11 cellular contexts compared by ENCODE assay signal in the genomic region with DNA sequence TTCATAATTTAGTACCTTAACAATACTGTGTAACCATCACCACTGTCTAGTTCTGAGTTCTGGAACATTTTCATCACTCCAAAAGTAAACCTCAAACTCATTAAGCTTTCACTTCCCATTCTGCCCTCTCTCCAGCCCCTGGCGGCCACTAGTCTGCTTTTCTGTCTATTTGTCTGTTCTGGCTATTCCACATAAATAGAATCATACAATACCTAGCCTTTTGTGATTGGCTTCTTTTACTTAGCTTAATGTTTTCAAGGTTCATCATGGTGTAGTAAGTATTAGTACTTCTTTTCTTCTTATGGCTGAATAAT.
DNase-seq lines count a peak whose midpoint lies in the region; ATAC-seq, FAIRE-seq and TF ChIP-seq lines count a peak whose summit lies in the region.
"Had no signal": no experiment of that assay in that cellular context is flagged by ENCODE, and none has a peak within 500 bp of the region (broad histone marks: within the 10 kb centered on the region; RNA-seq: fewer than 3 reads in every experiment).

No MANE protein-coding gene starts in this region.

- H3K36me3 ChIP-seq in GM23338 (ENCODE audit: insufficient read depth): 0 out of 2 replicates have a peak, but pooled peaks cover 4% of the 10 kb centered on the region

- no peak overlapping the region for H3K4me3 Mint-ChIP-seq in GM23338

- FAIRE-seq in GM12891 (lab: Jason Lieb, UNC): no peak

- DNase-seq in GM12891 (ENCODE audit: insufficient read length, low spot score) (peak; percentile 8), NCI-H345 (lab: John Stamatoyannopoulos, UW) (no peak), foreskin keratinocyte (no peak), GM23338 (ENCODE audit: low spot score) (no peak), hepatic stellate cell (ENCODE audit: low spot score) (no peak)
- no peak for DNase-seq in activated naive CD4-positive, alpha-beta T cell treated with anti-CD3 and anti-CD28 coated beads, Interleukin-2, amount 50 U/mL, for 72 hours (ENCODE audit: low spot score in 2 of 2)
- DNase-seq: hippocampal formation had no signal

- TF ChIP-seq CTCF in foreskin keratinocyte (conservative IDR thresholded peaks at IDR 0.05) (no peak), GM23338 (conservative IDR thresholded peaks at IDR 0.05; ENCODE audit: low read depth in 2 of 2) (0 out of 4 replicates have a peak, but pooled peaks of 1 of the 2 experiments have one; percentile 14)

- no peaks in the 10 kb centered on the region for H3K9me3 Mint-ChIP-seq in activated naive CD4-positive, alpha-beta T cell treated with anti-CD3 and anti-CD28 coated beads, Interleukin-2, amount 50 U/mL, for 72 hours
- no peaks in the 10 kb centered on the region for H3K9me3 Mint-ChIP-seq in GM23338

- H3K9me2 ChIP-seq in GM23338 (ENCODE audit: insufficient read depth): no peaks in the 10 kb centered on the region

- H3K79me2 ChIP-seq in GM23338 (replicated peaks; ENCODE audit: insufficient read depth): no peaks in the 10 kb centered on the region

- no peaks in the 10 kb centered on the region for H3K4me1 Mint-ChIP-seq in GM23338

- H3K4me1 ChIP-seq in foreskin keratinocyte: no peaks in the 10 kb centered on the region
- H3K4me1 ChIP-seq in GM23338 (ENCODE audit: insufficient read depth): no peaks in the 10 kb centered on the region
- H3K4me1 ChIP-seq: Peyer's patch had no signal

- no peaks in the 10 kb centered on the region; the same call in 1 of the 2 replicates for H4K20me1 ChIP-seq in GM23338 (replicated peaks; ENCODE audit: insufficient read depth)

- H2AFZ ChIP-seq in GM23338: no peak overlapping the region

- no peak overlapping the region for H3K4me2 ChIP-seq in GM23338

- TF ChIP-seq POLR2A in GM12891 (IDR thresholded peaks at IDR 0.05; ENCODE audit: low read depth, low read length): no peak

- H3K27ac ChIP-seq in foreskin keratinocyte (no peak overlapping the region), GM23338 (ENCODE audit: low read depth) (no peak overlapping the region)
- H3K27ac ChIP-seq: Peyer's patch, skin epidermis had no signal

- H3K36me3 Mint-ChIP-seq in activated naive CD4-positive, alpha-beta T cell treated with anti-CD3 and anti-CD28 coated beads, Interleukin-2, amount 50 U/mL, for 72 hours: peaks cover 23 to 49% of the 10 kb centered on the region in 2 donors
- peaks cover 6% of the 10 kb centered on the region; the same call in 2 of the 3 replicates for H3K36me3 Mint-ChIP-seq in GM23338 (ENCODE audit: low read depth)

- H3K4me3 ChIP-seq in GM23338: no peak overlapping the region
- H3K4me3 ChIP-seq: Peyer's patch, skin epidermis had no signal

- H3K27me3 ChIP-seq in foreskin keratinocyte (no peaks in the 10 kb centered on the region), GM23338 (ENCODE audit: insufficient read depth) (no peaks in the 10 kb centered on the region)
- H3K27me3 ChIP-seq: Peyer's patch had no signal

- ATAC-seq in GM19397 (IDR thresholded peaks at IDR 0.05; ENCODE audit: unreplicated experiment): peak; percentile 87
- ATAC-seq in HG03103 (IDR thresholded peaks at IDR 0.05; ENCODE audit: low read depth, unreplicated experiment): peak; percentile 93
- peak; percentile 59 to 73 for ATAC-seq in activated naive CD4-positive, alpha-beta T cell treated with anti-CD3 and anti-CD28 coated beads, Interleukin-2, amount 50 U/mL, for 72 hours
- ATAC-seq in foreskin keratinocyte: no peak
- ATAC-seq in GM23338: no peak

- H3K27me3 Mint-ChIP-seq in GM23338 (ENCODE audit: insufficient read depth, low read depth, poor library complexity): peaks cover under 1% of the 10 kb centered on the region

- H3F3A ChIP-seq in GM23338 (replicated peaks; ENCODE audit: low read depth): no peaks in the 10 kb centered on the region

- H3K27ac Mint-ChIP-seq in activated naive CD4-positive, alpha-beta T cell treated with anti-CD3 and anti-CD28 coated beads, Interleukin-2, amount 50 U/mL, for 72 hours: peak overlapping the region in 1 of 2 donors; percentile 50
- no peak overlapping the region for H3K27ac Mint-ChIP-seq in GM23338

TF ChIP-seq in GM12891, 5 proteins besides CTCF, POLR2A, EP300 and RAD21:
- TF ChIP-seq SPI1 (IDR thresholded peaks at IDR 0.05; ENCODE audit: low read depth, low read length): peak; percentile 96
- no peak for TF ChIP-seq TAF1 (IDR thresholded peaks at IDR 0.05; ENCODE audit: low read depth, low read length)

TF ChIP-seq in GM23338, 12 proteins besides CTCF, POLR2A, EP300 and RAD21 (continues in another document):
- TF ChIP-seq STAT1 (IDR thresholded peaks at IDR 0.05; ENCODE audit: unreplicated experiment) (no peak), ZNF114 (CRISPR knock-in tag; IDR thresholded peaks at IDR 0.05) (no peak), JUNB (IDR thresholded peaks at IDR 0.05; ENCODE audit: unreplicated experiment) (no peak), CREB1 (CRISPR knock-in tag; IDR thresholded peaks at IDR 0.05; ENCODE audit: low read depth) (no peak), EZH2phosphoT487 (IDR thresholded peaks at IDR 0.05; ENCODE audit: unreplicated experiment) (no peak), POLR2AphosphoS5 (IDR thresholded peaks at IDR 0.05; ENCODE audit: low read depth) (no peak), EZH2 (IDR thresholded peaks at IDR 0.05; ENCODE audit: low read depth, unreplicated experiment) (no peak), ZNF331 (CRISPR knock-in tag; IDR thresholded peaks at IDR 0.05; ENCODE audit: low read depth) (no peak)
- TF ChIP-seq, protein P1, sequence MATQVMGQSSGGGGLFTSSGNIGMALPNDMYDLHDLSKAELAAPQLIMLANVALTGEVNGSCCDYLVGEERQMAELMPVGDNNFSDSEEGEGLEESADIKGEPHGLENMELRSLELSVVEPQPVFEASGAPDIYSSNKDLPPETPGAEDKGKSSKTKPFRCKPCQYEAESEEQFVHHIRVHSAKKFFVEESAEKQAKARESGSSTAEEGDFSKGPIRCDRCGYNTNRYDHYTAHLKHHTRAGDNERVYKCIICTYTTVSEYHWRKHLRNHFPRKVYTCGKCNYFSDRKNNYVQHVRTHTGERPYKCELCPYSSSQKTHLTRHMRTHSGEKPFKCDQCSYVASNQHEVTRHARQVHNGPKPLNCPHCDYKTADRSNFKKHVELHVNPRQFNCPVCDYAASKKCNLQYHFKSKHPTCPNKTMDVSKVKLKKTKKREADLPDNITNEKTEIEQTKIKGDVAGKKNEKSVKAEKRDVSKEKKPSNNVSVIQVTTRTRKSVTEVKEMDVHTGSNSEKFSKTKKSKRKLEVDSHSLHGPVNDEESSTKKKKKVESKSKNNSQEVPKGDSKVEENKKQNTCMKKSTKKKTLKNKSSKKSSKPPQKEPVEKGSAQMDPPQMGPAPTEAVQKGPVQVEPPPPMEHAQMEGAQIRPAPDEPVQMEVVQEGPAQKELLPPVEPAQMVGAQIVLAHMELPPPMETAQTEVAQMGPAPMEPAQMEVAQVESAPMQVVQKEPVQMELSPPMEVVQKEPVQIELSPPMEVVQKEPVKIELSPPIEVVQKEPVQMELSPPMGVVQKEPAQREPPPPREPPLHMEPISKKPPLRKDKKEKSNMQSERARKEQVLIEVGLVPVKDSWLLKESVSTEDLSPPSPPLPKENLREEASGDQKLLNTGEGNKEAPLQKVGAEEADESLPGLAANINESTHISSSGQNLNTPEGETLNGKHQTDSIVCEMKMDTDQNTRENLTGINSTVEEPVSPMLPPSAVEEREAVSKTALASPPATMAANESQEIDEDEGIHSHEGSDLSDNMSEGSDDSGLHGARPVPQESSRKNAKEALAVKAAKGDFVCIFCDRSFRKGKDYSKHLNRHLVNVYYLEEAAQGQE (IDR thresholded peaks at IDR 0.05; ENCODE audit: unreplicated experiment): no peak

Comparison
In these comparisons a context has a peak if more than half of its experiments do, and no peak if none do; other contexts are left out.
1. ATAC-seq: peak in GM19397 (single experiment), HG03103 (single experiment) and activated naive CD4-positive, alpha-beta T cell treated with anti-CD3 and anti-CD28 coated beads, Interleukin-2, amount 50 U/mL, for 72 hours (2 of 2); none in foreskin keratinocyte (single experiment) and GM23338 (single experiment).